In the genomic region with DNA sequence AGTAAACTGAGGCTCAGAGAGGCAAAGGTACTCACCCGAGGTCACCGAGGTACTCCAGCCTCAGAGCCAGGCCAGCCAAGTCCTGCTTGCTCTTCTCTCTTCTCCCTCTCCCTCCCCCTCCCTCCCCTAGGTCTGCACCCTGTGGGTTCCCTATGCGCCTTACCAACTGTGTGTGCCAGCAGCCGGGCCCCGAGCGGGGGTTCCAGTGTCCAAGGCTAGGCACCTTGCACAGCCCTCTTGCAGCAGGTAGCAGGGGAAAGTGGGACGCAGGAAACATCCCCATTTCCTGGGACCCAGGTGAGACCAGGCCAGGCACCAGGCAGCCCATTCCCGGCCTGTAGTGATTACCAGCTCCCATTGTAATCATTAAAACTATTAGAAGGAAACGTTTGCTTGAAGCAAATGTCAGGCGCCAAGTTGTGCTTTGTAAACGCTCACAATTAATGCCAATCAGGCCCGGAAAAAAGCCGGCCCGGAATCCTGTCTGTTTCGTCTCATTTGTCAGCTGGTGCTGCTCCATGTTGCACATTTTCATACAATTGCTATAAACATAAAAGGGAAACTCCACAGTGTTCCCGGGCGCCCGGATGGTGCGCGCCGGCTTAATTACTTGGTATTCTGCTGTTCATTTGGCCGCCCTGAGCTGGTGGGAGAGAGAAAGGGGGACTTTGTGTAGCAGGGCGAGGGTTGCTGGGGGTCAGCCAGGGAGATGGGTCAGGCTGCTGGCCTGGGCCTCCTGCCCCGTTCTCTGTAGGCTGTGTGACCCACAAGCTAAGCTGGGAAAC, we compare ENCODE assay signal across 27 cellular contexts. TPM values are rescaled to one million over a fixed set of nuclear protein-coding genes. Genes with fewer than 3 reads are reported as not detected.
DNase-seq lines count a peak whose midpoint lies in the region; ATAC-seq and TF ChIP-seq lines count a peak whose summit lies in the region.
"Had no signal": no experiment of that assay in that cellular context is flagged by ENCODE, and none has a peak within 500 bp of the region (broad histone marks: within the 10 kb centered on the region; RNA-seq: fewer than 3 reads in every experiment).

No MANE protein-coding gene starts in this region.

- intact Hi-C loops in dorsolateral prefrontal cortex (cut with DNase I) = loop anchor here (1.0 to 10.0 kb wide), 3 partner anchors 47 to 149 kb away; no protein-coding TSS in a partner anchor
- intact Hi-C loops in sigmoid colon (cut with DNase I) = no loop called here

- TF ChIP-seq CTCF in dorsolateral prefrontal cortex (IDR thresholded peaks at IDR 0.05 in 54 of 56, conservative IDR thresholded peaks at IDR 0.05 in 2 of 56; ENCODE audit: low read depth in 1 of 56, partially characterized antibody in 56 of 56) (peak in 1 of 56 donors; percentile 10), sigmoid colon (IDR thresholded peaks at IDR 0.05) (no peak)

- H3K36me3 ChIP-seq in muscle layer of colon (ENCODE audit: insufficient read depth, low read length) = no peaks in the 10 kb centered on the region
- H3K36me3 ChIP-seq in sigmoid colon = no peaks in the 10 kb centered on the region
- H3K36me3 ChIP-seq: ascending aorta, colonic mucosa, SJCRH30, upper lobe of right lung had no signal

- H3K9me3 ChIP-seq in muscle layer of colon (ENCODE audit: low read length) (no peaks in the 10 kb centered on the region), sigmoid colon (no peaks in the 10 kb centered on the region)
- H3K9me3 ChIP-seq: ascending aorta, colonic mucosa, SJCRH30, upper lobe of right lung had no signal

- H3K9ac ChIP-seq in muscle layer of colon (ENCODE audit: low read length) = no peak overlapping the region
- H3K9ac ChIP-seq: GM23248 had no signal

- H3K4me3 ChIP-seq in dorsolateral prefrontal cortex (peak overlapping the region in 16 of 59 donors; percentile 2 to 43 (median 16)), muscle layer of colon (ENCODE audit: low read depth in 1 of 2, low read length in 2 of 2) (no peak overlapping the region), sigmoid colon (no peak overlapping the region)
- H3K4me3 ChIP-seq: ascending aorta, colonic mucosa, GM23248, SJCRH30, upper lobe of right lung had no signal

- no peak for TF ChIP-seq POLR2A in sigmoid colon (IDR thresholded peaks at IDR 0.05)

- ATAC-seq in HG02840 (IDR thresholded peaks at IDR 0.05; ENCODE audit: low FRiP score, unreplicated experiment) = no peak
- ATAC-seq: activated CD4-positive, alpha-beta T cell treated with anti-CD3 and anti-CD28 coated beads for 36 hours; stimulated activated effector memory CD8-positive, alpha-beta T cell treated with anti-CD3 and anti-CD28 coated beads, Interleukin-12 subunit alpha, Interleukin-12 subunit beta, amount 100 ng/mL, for 72 hours; upper lobe of right lung had no signal

- H3K4me1 ChIP-seq in muscle layer of colon (ENCODE audit: insufficient read depth, low read length) = peaks cover 56% of the 10 kb centered on the region
- H3K4me1 ChIP-seq in sigmoid colon = peaks cover 0 to 60% (median 48%) of the 10 kb centered on the region in 4 donors
- H3K4me1 ChIP-seq: colonic mucosa, upper lobe of right lung had no signal

- peak in 3 of 4 donors; percentile 35 to 73 (median 39) for TF ChIP-seq EP300 in sigmoid colon (IDR thresholded peaks at IDR 0.05)

- H3K27ac ChIP-seq in dorsolateral prefrontal cortex = peak overlapping the region in 57 of 59 donors; percentile 15 to 97 (median 92)
- peak overlapping the region; percentile 79 for H3K27ac ChIP-seq in muscle layer of colon (ENCODE audit: low read depth, low read length)
- H3K27ac ChIP-seq in sigmoid colon = peak overlapping the region in 3 of 4 donors; percentile 54 to 69 (median 68)
- H3K27ac ChIP-seq: 22Rv1, ascending aorta, C4-2B, colonic mucosa, epithelial cell of prostate, GM23248, upper lobe of right lung had no signal

- DNase-seq in NCI-H2227 (lab: John Stamatoyannopoulos, UW; ENCODE audit: unreplicated experiment) = peak; percentile 39
- DNase-seq in NCI-H2227 treated with DMSO at 0.1 percent for 48 hours (lab: John Stamatoyannopoulos, UW) = no peak
- DNase-seq in dorsolateral prefrontal cortex = peak in 9 of 10 donors; percentile 65 to 89 (median 80)
- peak; percentile 87 for DNase-seq in sigmoid colon
- DNase-seq in activated CD8-positive, alpha-beta memory T cell treated with anti-CD3 and anti-CD28 coated beads, Interleukin-2, amount 50 U/mL, for 4 hours = no peak
- no peak for DNase-seq in GOT3 (lab: John Stamatoyannopoulos, UW)
- DNase-seq: activated gamma-delta T cell treated with Interleukin-2 at 50 U/mL for 16 hours, colonic mucosa, DMS 273 treated with DMSO at 0.1 percent for 48 hours, GM23248, mesendoderm, MM.1S, NCI-H1930, NCI-H524, nephron progenitor cell, OCI-M1, SJCRH30, T1000 had no signal

- 81 to 84% methylated on average over 24 of the region's 24 CpGs for WGBS in sigmoid colon, 2 donors

- H3K27me3 ChIP-seq in dorsolateral prefrontal cortex (no peaks in the 10 kb centered on the region), muscle layer of colon (ENCODE audit: control insufficient read depth in 1 of 2, insufficient read depth in 2 of 2, low read length in 2 of 2) (no peaks in the 10 kb centered on the region), sigmoid colon (no peaks in the 10 kb centered on the region)
- H3K27me3 ChIP-seq: ascending aorta, colonic mucosa, SJCRH30, upper lobe of right lung had no signal

RNA-seq across cellular contexts. Expression of a gene that starts 11.9 kb away (rescaled TPM):
- total RNA-seq in dorsolateral prefrontal cortex (10 to 100 TPM; 10.4 to 85.9 (median 23.1) TPM), sigmoid colon (1 to 10 TPM; 1.1 to 3.3 (median 1.7) TPM)
- 1 to 10 TPM; 1.2 to 2.2 (median 2.1) TPM for polyA plus RNA-seq in sigmoid colon
- polyA plus RNA-seq: GM23248 had no signal

Comparison
In these comparisons a context has a peak if more than half of its experiments do, and no peak if none do; other contexts are left out.
1. DNase-seq: peak in NCI-H2227 (single experiment), dorsolateral prefrontal cortex (9 of 10) and sigmoid colon (single experiment); none in NCI-H2227 treated with DMSO at 0.1 percent for 48 hours (single experiment), activated CD8-positive, alpha-beta memory T cell treated with anti-CD3 and anti-CD28 coated beads, Interleukin-2, amount 50 U/mL, for 4 hours (single experiment) and GOT3 (single experiment).
2. Peak in every context shown above with its lines, with median percentiles within 50 percentile points of each other: H3K27ac ChIP-seq.